ENCODE assay signal across 12 cellular contexts in the genomic region with DNA sequence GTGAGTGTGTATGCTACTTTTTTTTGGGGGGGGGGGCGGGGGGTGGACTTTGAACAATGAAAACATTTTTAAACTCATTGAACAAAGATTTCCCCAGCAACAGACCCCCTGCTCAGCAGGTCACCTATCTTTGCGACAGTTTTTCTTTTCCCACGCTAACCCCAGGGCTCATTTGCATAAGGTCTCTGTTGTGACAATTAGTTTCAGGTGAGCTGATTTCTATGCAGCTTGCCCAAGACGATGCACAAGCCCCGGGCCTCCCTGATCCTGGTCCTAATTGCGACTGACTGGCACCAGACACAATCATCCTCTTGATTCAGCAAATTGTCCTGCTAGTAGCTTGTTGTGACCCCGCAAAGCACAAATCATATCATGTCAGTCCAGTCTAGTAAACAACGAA. TPM values are rescaled to one million over a fixed set of nuclear protein-coding genes. Genes with fewer than 3 reads are reported as not detected.
DNase-seq lines count a peak whose midpoint lies in the region; ATAC-seq and TF ChIP-seq lines count a peak whose summit lies in the region.
"Had no signal": no experiment of that assay in that cellular context is flagged by ENCODE, and none has a peak within 500 bp of the region (broad histone marks: within the 10 kb centered on the region; RNA-seq: fewer than 3 reads in every experiment).

No MANE protein-coding gene starts in this region.

- no peaks in the 10 kb centered on the region for H3K79me2 ChIP-seq in GM23338 (replicated peaks; ENCODE audit: insufficient read depth)

- intact Hi-C loops in adrenal gland (cut with DNase I), result no loop called here

- H2AFZ ChIP-seq in GM23338, result no peak overlapping the region

- H3K4me2 ChIP-seq in GM23338, result peak overlapping the region; percentile 68

- TF ChIP-seq CTCF in GM23338 (conservative IDR thresholded peaks at IDR 0.05; ENCODE audit: low read depth in 2 of 2), result no peak
- TF ChIP-seq CTCF in adrenal gland (IDR thresholded peaks at IDR 0.05), result no peak

- no peaks in the 10 kb centered on the region for H3K9me3 Mint-ChIP-seq in GM23338
- H3K9me3 Mint-ChIP-seq: activated CD4-positive, alpha-beta memory T cell treated with anti-CD3 and anti-CD28 coated beads, Interleukin-2, amount 10 ng/mL, durations not matched to agents 7 days and 5 days; stimulated activated naive CD8-positive, alpha-beta T cell treated with anti-CD3 and anti-CD28 coated beads, Interleukin-15, amount 100 ng/mL, for 72 hours had no signal

- H3K9me2 ChIP-seq in GM23338 (ENCODE audit: insufficient read depth), result no peaks in the 10 kb centered on the region

- H3K36me3 ChIP-seq in GM23338 (ENCODE audit: insufficient read depth) (no peaks in the 10 kb centered on the region), adrenal gland (replicated peaks in 1 of 2) (peaks cover 0 to 6% of the 10 kb centered on the region in 2 donors)

- H3K27ac Mint-ChIP-seq in GM23338, result peak overlapping the region; percentile 57; the same call in 1 of the 2 replicates
- H3K27ac Mint-ChIP-seq: activated CD4-positive, alpha-beta memory T cell treated with anti-CD3 and anti-CD28 coated beads, Interleukin-2, amount 10 ng/mL, durations not matched to agents 7 days and 5 days had no signal

- DNase-seq in GM23338 (ENCODE audit: low spot score) (peak; percentile 53), adrenal gland (no peak), islet precursor cell (peak; percentile 59), DMS53 treated with DMSO at 0.1 percent for 48 hours (lab: John Stamatoyannopoulos, UW; ENCODE audit: unreplicated experiment) (no peak)
- DNase-seq: activated CD4-positive, alpha-beta memory T cell treated with anti-CD3 and anti-CD28 coated beads, Interleukin-2, amount 10 ng/mL, durations not matched to agents 7 days and 5 days; activated effector memory CD4-positive, alpha-beta T cell treated with anti-CD3 and anti-CD28 coated beads, Interleukin-2, amount 50 U/mL, for 16 hours; stimulated activated naive CD8-positive, alpha-beta T cell treated with anti-CD3 and anti-CD28 coated beads, Interleukin-15, amount 100 ng/mL, for 72 hours; T-helper 2 cell had no signal

- peaks cover 53% of the 10 kb centered on the region for H3K4me1 Mint-ChIP-seq in GM23338
- H3K4me1 Mint-ChIP-seq: stimulated activated naive CD8-positive, alpha-beta T cell treated with anti-CD3 and anti-CD28 coated beads, Interleukin-15, amount 100 ng/mL, for 72 hours had no signal

- H3K27me3 ChIP-seq in GM23338 (ENCODE audit: insufficient read depth), result no peaks in the 10 kb centered on the region
- H3K27me3 ChIP-seq in adrenal gland, result no peaks in the 10 kb centered on the region

- H3K27ac ChIP-seq in GM23338 (ENCODE audit: low read depth) (peak overlapping the region; percentile 48; the same call in 1 of the 2 replicates), adrenal gland (peak overlapping the region in 3 of 5 donors; percentile 46 to 70 (median 49)), temporal lobe (ENCODE audit: low read depth, low read length) (peak overlapping the region; percentile 80)

- TF ChIP-seq POLR2A in adrenal gland (IDR thresholded peaks at IDR 0.05), result no peak

- peak; percentile 67 for ATAC-seq in GM23338
- ATAC-seq in GM21367 (IDR thresholded peaks at IDR 0.05; ENCODE audit: unreplicated experiment), result no peak
- no peak for ATAC-seq in GM18519 (IDR thresholded peaks at IDR 0.05; ENCODE audit: low FRiP score, unreplicated experiment)
- ATAC-seq: Panc1; stimulated activated naive CD8-positive, alpha-beta T cell treated with anti-CD3 and anti-CD28 coated beads, Interleukin-15, amount 100 ng/mL, for 72 hours had no signal

- peak overlapping the region; percentile 42; the same call in 2 of the 3 replicates for H3K4me3 Mint-ChIP-seq in GM23338
- H3K4me3 Mint-ChIP-seq: activated CD4-positive, alpha-beta memory T cell treated with anti-CD3 and anti-CD28 coated beads, Interleukin-2, amount 10 ng/mL, durations not matched to agents 7 days and 5 days; stimulated activated naive CD8-positive, alpha-beta T cell treated with anti-CD3 and anti-CD28 coated beads, Interleukin-15, amount 100 ng/mL, for 72 hours had no signal

- no peaks in the 10 kb centered on the region for H3K9me3 ChIP-seq in adrenal gland (replicated peaks in 1 of 3)

- 51 to 56% (median 53%) methylated on average over 7 to 8 of the region's 8 CpGs for WGBS in adrenal gland, 4 donors

- peaks cover 2% of the 10 kb centered on the region for H3K27me3 Mint-ChIP-seq in GM23338 (ENCODE audit: insufficient read depth, low read depth, poor library complexity)
- H3K27me3 Mint-ChIP-seq: activated CD4-positive, alpha-beta memory T cell treated with anti-CD3 and anti-CD28 coated beads, Interleukin-2, amount 10 ng/mL, durations not matched to agents 7 days and 5 days; stimulated activated naive CD8-positive, alpha-beta T cell treated with anti-CD3 and anti-CD28 coated beads, Interleukin-15, amount 100 ng/mL, for 72 hours had no signal

- H3F3A ChIP-seq in GM23338 (replicated peaks; ENCODE audit: low read depth), result no peaks in the 10 kb centered on the region

- no peaks in the 10 kb centered on the region for H3K36me3 Mint-ChIP-seq in GM23338 (ENCODE audit: low read depth)

- peaks cover 52% of the 10 kb centered on the region for H3K4me1 ChIP-seq in GM23338 (ENCODE audit: insufficient read depth)
- peaks cover 42 to 95% of the 10 kb centered on the region in 2 donors for H3K4me1 ChIP-seq in adrenal gland (replicated peaks in 1 of 2)

- H4K20me1 ChIP-seq in GM23338 (replicated peaks; ENCODE audit: insufficient read depth), result no peaks in the 10 kb centered on the region

- H3K4me3 ChIP-seq in GM23338 (peak overlapping the region; percentile 26; the same call in 1 of the 2 replicates), adrenal gland (no peak overlapping the region)

TF ChIP-seq in GM23338, 12 proteins besides CTCF, POLR2A, EP300 and RAD21 (continues in another document):
- TF ChIP-seq JUNB (IDR thresholded peaks at IDR 0.05; ENCODE audit: unreplicated experiment) (no peak), ZNF331 (CRISPR knock-in tag; IDR thresholded peaks at IDR 0.05; ENCODE audit: low read depth) (no peak), ZNF114 (CRISPR knock-in tag; IDR thresholded peaks at IDR 0.05) (no peak), EZH2 (IDR thresholded peaks at IDR 0.05; ENCODE audit: low read depth, unreplicated experiment) (no peak)
- TF ChIP-seq, protein P1, sequence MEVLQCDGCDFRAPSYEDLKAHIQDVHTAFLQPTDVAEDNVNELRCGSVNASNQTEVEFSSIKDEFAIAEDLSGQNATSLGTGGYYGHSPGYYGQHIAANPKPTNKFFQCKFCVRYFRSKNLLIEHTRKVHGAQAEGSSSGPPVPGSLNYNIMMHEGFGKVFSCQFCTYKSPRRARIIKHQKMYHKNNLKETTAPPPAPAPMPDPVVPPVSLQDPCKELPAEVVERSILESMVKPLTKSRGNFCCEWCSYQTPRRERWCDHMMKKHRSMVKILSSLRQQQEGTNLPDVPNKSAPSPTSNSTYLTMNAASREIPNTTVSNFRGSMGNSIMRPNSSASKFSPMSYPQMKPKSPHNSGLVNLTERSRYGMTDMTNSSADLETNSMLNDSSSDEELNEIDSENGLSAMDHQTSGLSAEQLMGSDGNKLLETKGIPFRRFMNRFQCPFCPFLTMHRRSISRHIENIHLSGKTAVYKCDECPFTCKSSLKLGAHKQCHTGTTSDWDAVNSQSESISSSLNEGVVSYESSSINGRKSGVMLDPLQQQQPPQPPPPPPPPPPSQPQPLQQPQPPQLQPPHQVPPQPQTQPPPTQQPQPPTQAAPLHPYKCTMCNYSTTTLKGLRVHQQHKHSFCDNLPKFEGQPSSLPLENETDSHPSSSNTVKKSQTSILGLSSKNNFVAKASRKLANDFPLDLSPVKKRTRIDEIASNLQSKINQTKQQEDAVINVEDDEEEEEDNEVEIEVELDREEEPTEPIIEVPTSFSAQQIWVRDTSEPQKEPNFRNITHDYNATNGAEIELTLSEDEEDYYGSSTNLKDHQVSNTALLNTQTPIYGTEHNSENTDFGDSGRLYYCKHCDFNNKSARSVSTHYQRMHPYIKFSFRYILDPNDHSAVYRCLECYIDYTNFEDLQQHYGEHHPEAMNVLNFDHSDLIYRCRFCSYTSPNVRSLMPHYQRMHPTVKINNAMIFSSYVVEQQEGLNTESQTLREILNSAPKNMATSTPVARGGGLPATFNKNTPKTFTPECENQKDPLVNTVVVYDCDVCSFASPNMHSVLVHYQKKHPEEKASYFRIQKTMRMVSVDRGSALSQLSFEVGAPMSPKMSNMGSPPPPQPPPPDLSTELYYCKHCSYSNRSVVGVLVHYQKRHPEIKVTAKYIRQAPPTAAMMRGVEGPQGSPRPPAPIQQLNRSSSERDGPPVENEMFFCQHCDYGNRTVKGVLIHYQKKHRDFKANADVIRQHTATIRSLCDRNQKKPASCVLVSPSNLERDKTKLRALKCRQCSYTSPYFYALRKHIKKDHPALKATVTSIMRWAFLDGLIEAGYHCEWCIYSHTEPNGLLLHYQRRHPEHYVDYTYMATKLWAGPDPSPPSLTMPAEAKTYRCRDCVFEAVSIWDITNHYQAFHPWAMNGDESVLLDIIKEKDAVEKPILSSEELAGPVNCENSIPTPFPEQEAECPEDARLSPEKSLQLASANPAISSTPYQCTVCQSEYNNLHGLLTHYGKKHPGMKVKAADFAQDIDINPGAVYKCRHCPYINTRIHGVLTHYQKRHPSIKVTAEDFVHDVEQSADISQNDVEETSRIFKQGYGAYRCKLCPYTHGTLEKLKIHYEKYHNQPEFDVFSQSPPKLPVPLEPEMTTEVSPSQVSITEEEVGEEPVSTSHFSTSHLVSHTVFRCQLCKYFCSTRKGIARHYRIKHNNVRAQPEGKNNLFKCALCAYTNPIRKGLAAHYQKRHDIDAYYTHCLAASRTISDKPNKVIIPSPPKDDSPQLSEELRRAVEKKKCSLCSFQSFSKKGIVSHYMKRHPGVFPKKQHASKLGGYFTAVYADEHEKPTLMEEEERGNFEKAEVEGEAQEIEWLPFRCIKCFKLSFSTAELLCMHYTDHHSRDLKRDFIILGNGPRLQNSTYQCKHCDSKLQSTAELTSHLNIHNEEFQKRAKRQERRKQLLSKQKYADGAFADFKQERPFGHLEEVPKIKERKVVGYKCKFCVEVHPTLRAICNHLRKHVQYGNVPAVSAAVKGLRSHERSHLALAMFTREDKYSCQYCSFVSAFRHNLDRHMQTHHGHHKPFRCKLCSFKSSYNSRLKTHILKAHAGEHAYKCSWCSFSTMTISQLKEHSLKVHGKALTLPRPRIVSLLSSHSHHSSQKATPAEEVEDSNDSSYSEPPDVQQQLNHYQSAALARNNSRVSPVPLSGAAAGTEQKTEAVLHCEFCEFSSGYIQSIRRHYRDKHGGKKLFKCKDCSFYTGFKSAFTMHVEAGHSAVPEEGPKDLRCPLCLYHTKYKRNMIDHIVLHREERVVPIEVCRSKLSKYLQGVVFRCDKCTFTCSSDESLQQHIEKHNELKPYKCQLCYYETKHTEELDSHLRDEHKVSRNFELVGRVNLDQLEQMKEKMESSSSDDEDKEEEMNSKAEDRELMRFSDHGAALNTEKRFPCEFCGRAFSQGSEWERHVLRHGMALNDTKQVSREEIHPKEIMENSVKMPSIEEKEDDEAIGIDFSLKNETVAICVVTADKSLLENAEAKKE (CRISPR knock-in tag; IDR thresholded peaks at IDR 0.05), result no peak

RNA-seq across cellular contexts. Expression of gene ZEB2, which starts 40.3 kb away (rescaled TPM):
- 0.08 TPM in 1 of 2 replicates, not detected in the other for total RNA-seq in GM23338 (2014; rRNA removed; shearing (Covaris generic))
- polyA plus RNA-seq in GM23338 (2016; fragmentation: Nextera tagmentation; extraction: Ambion mirVana) (0.07 and 0.45 TPM in 2 replicates), adrenal gland (10 to 100 TPM; 29.0 to 95.8 (median 54.3) TPM)
- total RNA-seq in adrenal gland (100 to 1,000 TPM in 7 of 8 donors, 10 to 100 TPM in 1; 91.0 to 226 (median 165) TPM), temporal lobe (283 TPM)

Comparison
In these comparisons a context has a peak if more than half of its experiments do, and no peak if none do; other contexts are left out.
1. DNase-seq: peak in GM23338 (single experiment) and islet precursor cell (single experiment); none in adrenal gland (0 of 7) and DMS53 treated with DMSO at 0.1 percent for 48 hours (single experiment).
2. RNA of gene ZEB2, which starts 40.3 kb away (total RNA-seq): 283 TPM in temporal lobe (single experiment) and 91.0 to 226 TPM in adrenal gland; 0.08 TPM in GM23338; every median in the first group is over 10 times any median in the second.
3. Peak in every context shown above with its lines, with median percentiles within 50 percentile points of each other: H3K27ac ChIP-seq.